ENCODE assay signal across 1 cellular context in genomic region chr5:141844414-141845097, GRCh38.
TF ChIP-seq lines count a peak whose summit lies in the region.

No MANE protein-coding gene starts in this region.

TF ChIP-seq in GM23338, 12 proteins besides CTCF, POLR2A, EP300 and RAD21 (continued from another document):
- TF ChIP-seq POLR2AphosphoS5 (IDR thresholded peaks at IDR 0.05; ENCODE audit: low read depth), result no peak
- TF ChIP-seq STAT1 (IDR thresholded peaks at IDR 0.05; ENCODE audit: unreplicated experiment), result no peak
